ENCODE assay signal across 1 cellular context in genomic region chr5:51156222-51156621, GRCh38.
TF ChIP-seq lines count a peak whose summit lies in the region.

No MANE protein-coding gene starts in this region.

TF ChIP-seq in HepG2, 621 proteins besides CTCF, POLR2A, EP300 and RAD21 (continued from another document):
- TF ChIP-seq MAFF (IDR thresholded peaks at IDR 0.05; ENCODE audit: low read depth, low read length) (peak; percentile 27; the same call in 1 of the 2 replicates), TOPORS (CRISPR knock-in tag; IDR thresholded peaks at IDR 0.05) (no peak)
